Comparison of ENCODE assay signal across 8 cellular contexts in the genomic region with DNA sequence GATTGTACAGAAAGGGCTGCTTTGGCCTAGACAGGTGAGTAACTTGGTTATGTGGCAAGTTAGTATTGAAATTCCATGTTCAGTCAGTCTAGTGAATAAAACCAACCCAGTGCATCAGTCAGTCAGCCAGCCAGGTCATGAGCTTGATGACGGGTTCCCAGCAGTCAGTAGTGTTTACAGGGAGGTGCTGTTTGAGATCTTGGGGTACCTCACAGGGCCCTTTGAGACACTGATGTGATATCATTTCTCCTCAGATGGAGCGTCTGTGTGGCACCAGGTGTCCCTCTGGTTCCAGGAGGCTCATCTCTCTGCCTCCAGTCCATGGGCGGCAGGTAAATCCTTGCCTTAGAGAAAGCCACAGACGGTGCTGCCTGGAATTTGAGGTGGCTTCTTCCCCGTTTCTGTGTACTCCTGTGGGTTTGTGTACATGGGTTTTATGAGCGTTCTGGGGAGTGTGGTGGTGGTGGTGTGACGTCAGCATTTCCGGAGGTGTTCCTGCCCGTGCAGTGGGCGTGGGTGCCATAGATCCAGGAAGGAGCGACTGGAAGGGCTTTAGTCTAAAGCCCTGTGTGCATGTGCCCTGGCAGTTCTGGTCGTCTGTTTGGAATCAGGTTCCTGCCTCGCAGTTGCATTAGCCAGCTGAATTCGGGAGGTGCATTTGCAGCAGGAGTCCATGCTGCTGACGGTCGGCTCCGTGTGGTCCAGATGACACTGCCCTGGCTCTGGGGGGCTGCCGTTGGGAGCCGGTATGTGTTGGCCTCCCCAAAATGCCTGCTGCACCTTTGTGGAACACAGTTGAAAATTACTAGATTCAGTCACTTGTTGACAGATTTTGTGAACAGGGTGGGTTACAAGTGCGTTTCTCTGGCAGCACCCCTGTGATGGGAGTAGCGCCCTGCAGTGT. TPM values are rescaled to one million over a fixed set of nuclear protein-coding genes. Genes with fewer than 3 reads are reported as not detected.
DNase-seq lines count a peak whose midpoint lies in the region; ATAC-seq and TF ChIP-seq lines count a peak whose summit lies in the region.

No MANE protein-coding gene starts in this region.

- H3K27ac ChIP-seq in C4-2B (peak overlapping the region; percentile 98; the same call in 1 of the 2 replicates), RWPE1 (peak overlapping the region; percentile 95), neural progenitor cell (no peak overlapping the region)

- POLR2A ChIA-PET in RWPE1 (lab: Yijun Ruan, JAX; ENCODE audit: low non-redundant PET), result no interaction called here

- H3K79me2 ChIP-seq in neural progenitor cell (ENCODE audit: low read depth), result peaks cover 78% of the 10 kb centered on the region

- peak overlapping the region; percentile 85 for H3K4me3 Mint-ChIP-seq in activated naive CD8-positive, alpha-beta T cell treated with anti-CD3 and anti-CD28 coated beads for 36 hours
- peak overlapping the region; percentile 90 for H3K4me3 Mint-ChIP-seq in neural progenitor cell

- H3K9me3 ChIP-seq in neural progenitor cell (ENCODE audit: low read depth), result no peaks in the 10 kb centered on the region

- no peak overlapping the region for H3K9ac ChIP-seq in neural progenitor cell

- H3K4me2 ChIP-seq in neural progenitor cell, result no peak overlapping the region

- peak overlapping the region; percentile 85 for H3K27ac Mint-ChIP-seq in activated naive CD8-positive, alpha-beta T cell treated with anti-CD3 and anti-CD28 coated beads for 36 hours
- H3K27ac Mint-ChIP-seq in neural progenitor cell, result no peak overlapping the region

- no peaks in the 10 kb centered on the region for H3K27me3 Mint-ChIP-seq in activated naive CD8-positive, alpha-beta T cell treated with anti-CD3 and anti-CD28 coated beads for 36 hours
- peaks cover 8% of the 10 kb centered on the region for H3K27me3 Mint-ChIP-seq in neural progenitor cell (ENCODE audit: insufficient read depth, low read depth)

- H4K20me1 ChIP-seq in neural progenitor cell (ENCODE audit: low read depth), result peaks cover 49% of the 10 kb centered on the region

- peaks cover under 1% of the 10 kb centered on the region for H3K9me3 Mint-ChIP-seq in activated naive CD8-positive, alpha-beta T cell treated with anti-CD3 and anti-CD28 coated beads for 36 hours
- peaks cover 2% of the 10 kb centered on the region for H3K9me3 Mint-ChIP-seq in neural progenitor cell

- CTCF ChIA-PET in RWPE1 (lab: Yijun Ruan, JAX), result no interaction called here

- peaks cover 16% of the 10 kb centered on the region for H3K4me1 ChIP-seq in neural progenitor cell

- H3K27me3 ChIP-seq in neural progenitor cell, result no peaks in the 10 kb centered on the region

- H3K36me3 ChIP-seq in neural progenitor cell, result no peaks in the 10 kb centered on the region

- ATAC-seq in HG03520 (IDR thresholded peaks at IDR 0.05; ENCODE audit: unreplicated experiment) (no peak), HG02970 (IDR thresholded peaks at IDR 0.05; ENCODE audit: low FRiP score, unreplicated experiment) (no peak), HG03460 (IDR thresholded peaks at IDR 0.05; ENCODE audit: unreplicated experiment) (no peak)

- H3K4me1 Mint-ChIP-seq in activated naive CD8-positive, alpha-beta T cell treated with anti-CD3 and anti-CD28 coated beads for 36 hours, result peaks cover 67% of the 10 kb centered on the region
- peaks cover 31% of the 10 kb centered on the region for H3K4me1 Mint-ChIP-seq in neural progenitor cell

- H3F3A ChIP-seq in neural progenitor cell (ENCODE audit: low read depth), result no peaks in the 10 kb centered on the region

- no peak for DNase-seq in RWPE1 (ENCODE audit: low spot score)
- peak; percentile 60 for DNase-seq in activated naive CD8-positive, alpha-beta T cell treated with anti-CD3 and anti-CD28 coated beads for 36 hours
- no peak for DNase-seq in neural progenitor cell (ENCODE audit: low spot score)
- DNase-seq in AG08395 (ENCODE audit: low spot score), result no peak

- peaks cover 51% of the 10 kb centered on the region for H3K36me3 Mint-ChIP-seq in activated naive CD8-positive, alpha-beta T cell treated with anti-CD3 and anti-CD28 coated beads for 36 hours
- peaks cover 4% of the 10 kb centered on the region for H3K36me3 Mint-ChIP-seq in neural progenitor cell

- H2AFZ ChIP-seq in neural progenitor cell (replicated peaks), result no peak overlapping the region

- TF ChIP-seq CTCF in C4-2B (conservative IDR thresholded peaks at IDR 0.05) (no peak), RWPE1 (conservative IDR thresholded peaks at IDR 0.05; ENCODE audit: low read depth) (no peak), neural progenitor cell (IDR thresholded peaks at IDR 0.05) (no peak)

- H3K4me3 ChIP-seq in neural progenitor cell, result no peak overlapping the region

RNA-seq across cellular contexts. Expression of a gene that starts 2.1 kb away (rescaled TPM):
- total RNA-seq in activated naive CD8-positive, alpha-beta T cell treated with anti-CD3 and anti-CD28 coated beads for 36 hours, result 10 to 100 TPM; 44.4 to 44.6 TPM
- total RNA-seq in neural progenitor cell (ENCODE audit: low replicate concordance), result 11.8 and 25.9 TPM in 2 replicates
